In the genomic region with DNA sequence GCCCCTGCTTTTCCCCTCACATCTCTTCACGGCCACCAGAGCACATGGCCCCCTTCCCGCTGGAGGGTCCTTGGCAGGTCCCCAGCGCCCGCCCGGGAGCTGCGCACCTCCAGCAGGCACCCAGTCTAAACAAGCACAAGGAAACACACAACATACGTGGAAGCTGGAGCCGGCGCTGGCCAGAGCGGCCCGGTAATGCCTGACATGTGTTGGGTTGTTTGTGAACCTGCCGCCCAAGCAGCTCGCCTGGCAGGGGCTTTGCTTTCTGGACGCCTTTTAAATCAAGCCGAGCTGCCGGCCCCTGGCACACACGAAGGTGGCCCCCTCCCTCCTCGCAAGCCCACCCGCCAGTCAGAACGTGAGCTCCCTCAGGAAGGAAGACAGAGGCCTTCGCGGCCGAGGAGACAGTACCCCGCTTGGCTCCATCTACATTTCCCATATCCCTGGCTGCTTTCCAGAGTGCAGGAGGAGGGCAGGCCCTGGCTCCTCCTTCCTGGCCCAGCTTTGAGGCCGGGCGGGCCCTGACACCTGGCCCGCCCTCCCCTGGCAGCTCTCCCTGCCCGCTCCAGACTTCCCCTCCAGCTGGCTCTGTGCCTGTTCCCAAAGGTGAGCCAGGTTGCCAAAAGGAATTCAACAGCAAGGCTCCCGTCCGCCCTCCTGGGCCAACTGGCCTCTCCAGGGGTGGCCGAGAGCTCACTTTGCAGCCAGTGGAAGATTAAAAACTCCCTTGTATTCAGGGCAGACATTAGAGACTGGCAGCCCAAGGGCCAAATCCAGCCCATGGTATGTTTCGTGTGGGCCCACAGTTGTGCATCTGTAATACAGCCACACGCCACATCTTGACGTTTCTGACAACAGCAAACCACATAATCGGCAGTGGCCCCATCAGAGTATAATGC, we compare ENCODE assay signal across 9 cellular contexts. TPM values are rescaled to one million over a fixed set of nuclear protein-coding genes. Genes with fewer than 3 reads are reported as not detected.
A peak's percentile ranks its signal among the peaks of the same experiment; 100 is the strongest.
DNase-seq lines count a peak whose midpoint lies in the region; ATAC-seq and TF ChIP-seq lines count a peak whose summit lies in the region.
"Had no signal": no experiment of that assay in that cellular context is flagged by ENCODE, and none has a peak within 500 bp of the region (broad histone marks: within the 10 kb centered on the region; RNA-seq: fewer than 3 reads in every experiment).

No MANE protein-coding gene starts in this region.

- no peaks in the 10 kb centered on the region for H3K27me3 ChIP-seq in naive thymus-derived CD4-positive, alpha-beta T cell (ENCODE audit: control insufficient read depth in 2 of 2, insufficient read depth in 2 of 2, low read length in 2 of 2)
- H3K27me3 ChIP-seq in MM.1S (replicated peaks; ENCODE audit: insufficient read depth, low read length) = no peaks in the 10 kb centered on the region

- H3K36me3 ChIP-seq in naive thymus-derived CD4-positive, alpha-beta T cell (ENCODE audit: control insufficient read depth in 2 of 3, insufficient read depth in 3 of 3, low read length in 3 of 3) = no peaks in the 10 kb centered on the region
- no peaks in the 10 kb centered on the region for H3K36me3 ChIP-seq in MM.1S (replicated peaks; ENCODE audit: insufficient read depth, low read length)

- intact Hi-C loops in naive thymus-derived CD4-positive, alpha-beta T cell (cut with micrococcal nuclease) = no loop called here

- H2AFZ ChIP-seq in MM.1S (ENCODE audit: low read length) = no peak overlapping the region

- no peak overlapping the region for H3K4me3 ChIP-seq in naive thymus-derived CD4-positive, alpha-beta T cell (ENCODE audit: low read length)
- no peak overlapping the region for H3K4me3 ChIP-seq in MM.1S (ENCODE audit: low read length)

- peak; percentile 74 for ATAC-seq in esophagus mucosa
- ATAC-seq in naive thymus-derived CD4-positive, alpha-beta T cell = peak; percentile 22
- ATAC-seq in naive thymus-derived CD8-positive, alpha-beta T cell = no peak

- peaks cover 0 to 5% (median under 1%) of the 10 kb centered on the region in 5 donors for H3K36me3 Mint-ChIP-seq in naive thymus-derived CD4-positive, alpha-beta T cell
- H3K36me3 Mint-ChIP-seq in naive thymus-derived CD8-positive, alpha-beta T cell = peaks cover 0 to 6% (median 3%) of the 10 kb centered on the region in 3 donors

- H3K4me1 ChIP-seq in naive thymus-derived CD4-positive, alpha-beta T cell (ENCODE audit: control insufficient read depth in 2 of 2, insufficient read depth in 2 of 2, low read length in 2 of 2) = no peaks in the 10 kb centered on the region
- peaks cover 8% of the 10 kb centered on the region for H3K4me1 ChIP-seq in MM.1S (ENCODE audit: low read length)

- H3K9me3 Mint-ChIP-seq in naive thymus-derived CD4-positive, alpha-beta T cell = no peaks in the 10 kb centered on the region
- no peaks in the 10 kb centered on the region for H3K9me3 Mint-ChIP-seq in naive thymus-derived CD8-positive, alpha-beta T cell

- H3F3A ChIP-seq in MM.1S (ENCODE audit: insufficient read depth, low read length) = no peaks in the 10 kb centered on the region

- H3K27me3 Mint-ChIP-seq in naive thymus-derived CD4-positive, alpha-beta T cell = no peaks in the 10 kb centered on the region
- H3K27me3 Mint-ChIP-seq in naive thymus-derived CD8-positive, alpha-beta T cell = no peaks in the 10 kb centered on the region

- DNase-seq in DMS 273 treated with DMSO at 0.1 percent for 48 hours (lab: John Stamatoyannopoulos, UW) (peak; percentile 93), NCI-H446 treated with DMSO at 0.1 percent for 48 hours (lab: John Stamatoyannopoulos, UW) (peak; percentile 96), MM.1S (no peak), GDM1 (lab: John Stamatoyannopoulos, UW) (no peak)
- DNase-seq in naive thymus-derived CD4-positive, alpha-beta T cell = no peak
- DNase-seq in naive thymus-derived CD8-positive, alpha-beta T cell = no peak
- no peak for DNase-seq in activated CD4-positive, alpha-beta T cell treated with anti-CD3 and anti-CD28 coated beads, Interleukin-2, amount 50 U/mL, for 48 hours

- no peaks in the 10 kb centered on the region for H3K9me3 ChIP-seq in naive thymus-derived CD4-positive, alpha-beta T cell (ENCODE audit: control insufficient read depth in 2 of 3, low read length in 3 of 3)
- H3K9me3 ChIP-seq in MM.1S (replicated peaks; ENCODE audit: insufficient read depth, low read length) = no peaks in the 10 kb centered on the region

- H3K4me3 Mint-ChIP-seq in naive thymus-derived CD4-positive, alpha-beta T cell = no peak overlapping the region
- H3K4me3 Mint-ChIP-seq in naive thymus-derived CD8-positive, alpha-beta T cell = no peak overlapping the region

- no peaks in the 10 kb centered on the region for H3K79me2 ChIP-seq in MM.1S (ENCODE audit: low read length)

- CTCF ChIA-PET in naive thymus-derived CD4-positive, alpha-beta T cell (lab: Charles Lee) = no interaction called here

- no peak overlapping the region for H3K27ac ChIP-seq in naive thymus-derived CD4-positive, alpha-beta T cell (ENCODE audit: low read depth, low read length)
- H3K27ac ChIP-seq in MM.1S (ENCODE audit: low read length) = no peak overlapping the region

- TF ChIP-seq CTCF in MM.1S (IDR thresholded peaks at IDR 0.05; ENCODE audit: low read length) = no peak

- H3K27ac Mint-ChIP-seq in naive thymus-derived CD4-positive, alpha-beta T cell = no peak overlapping the region
- no peak overlapping the region for H3K27ac Mint-ChIP-seq in naive thymus-derived CD8-positive, alpha-beta T cell

- no peak overlapping the region for H3K9ac ChIP-seq in MM.1S (ENCODE audit: low read length)

- peaks cover 0 to 2% (median 0%) of the 10 kb centered on the region in 7 donors for H3K4me1 Mint-ChIP-seq in naive thymus-derived CD4-positive, alpha-beta T cell
- H3K4me1 Mint-ChIP-seq in naive thymus-derived CD8-positive, alpha-beta T cell = peaks cover 0 to 2% (median under 1%) of the 10 kb centered on the region in 4 donors

- no peaks in the 10 kb centered on the region for H3K9me2 ChIP-seq in MM.1S (replicated peaks; ENCODE audit: insufficient read depth, low read length)

- no peak overlapping the region for H3K4me2 ChIP-seq in MM.1S (ENCODE audit: low read depth, low read length)

- POLR2A ChIA-PET in naive thymus-derived CD4-positive, alpha-beta T cell (lab: Charles Lee) = no interaction called here
- POLR2A ChIA-PET in naive thymus-derived CD8-positive, alpha-beta T cell (lab: Charles Lee) = no interaction called here

- H4K20me1 ChIP-seq in MM.1S (ENCODE audit: insufficient read depth, low read length) = no peaks in the 10 kb centered on the region

RNA-seq across cellular contexts. Expression of a gene that starts 28.7 kb away (rescaled TPM):
- total RNA-seq in esophagus mucosa = 0.16 TPM
- not detected for total RNA-seq in naive thymus-derived CD4-positive, alpha-beta T cell
- not detected for polyA plus RNA-seq in naive thymus-derived CD4-positive, alpha-beta T cell
- total RNA-seq in naive thymus-derived CD8-positive, alpha-beta T cell = not detected
- polyA plus RNA-seq in naive thymus-derived CD8-positive, alpha-beta T cell = not detected
- total RNA-seq: HT1080 had no signal

Comparison
In these comparisons a context has a peak if more than half of its experiments do, and no peak if none do; other contexts are left out.
1. DNase-seq: peak in DMS 273 treated with DMSO at 0.1 percent for 48 hours (single experiment) and NCI-H446 treated with DMSO at 0.1 percent for 48 hours (single experiment); none in naive thymus-derived CD4-positive, alpha-beta T cell (0 of 9), MM.1S (single experiment), GDM1 (single experiment), naive thymus-derived CD8-positive, alpha-beta T cell (0 of 10) and activated CD4-positive, alpha-beta T cell treated with anti-CD3 and anti-CD28 coated beads, Interleukin-2, amount 50 U/mL, for 48 hours (0 of 2).
2. ATAC-seq: peak in esophagus mucosa (single experiment) and naive thymus-derived CD4-positive, alpha-beta T cell (single experiment); none in naive thymus-derived CD8-positive, alpha-beta T cell (0 of 2).